ENCODE assay signal across 1 cellular context in genomic region chr18:659597-659996, GRCh38.
TF ChIP-seq lines count a peak whose summit lies in the region.

No MANE protein-coding gene starts in this region.

TF ChIP-seq in IMR-90, 13 proteins besides CTCF, POLR2A, EP300 and RAD21 (continued from another document):
- TF ChIP-seq NFE2L2 (IDR thresholded peaks at IDR 0.05; ENCODE audit: low read depth, low read length): no peak
- TF ChIP-seq CHD1 (IDR thresholded peaks at IDR 0.05; ENCODE audit: low read depth, low read length): no peak
- TF ChIP-seq ELK1 (IDR thresholded peaks at IDR 0.05; ENCODE audit: borderline replicate concordance, low read depth, low read length): no peak
- no peak for TF ChIP-seq RCOR1 (IDR thresholded peaks at IDR 0.05; ENCODE audit: insufficient replicate concordance, low read length)
- no peak for TF ChIP-seq MAFK (IDR thresholded peaks at IDR 0.05; ENCODE audit: low read depth, low read length)
- no peak for TF ChIP-seq USF2 (IDR thresholded peaks at IDR 0.05; ENCODE audit: low read depth, low read length)
- no peak for TF ChIP-seq FOS (IDR thresholded peaks at IDR 0.05; ENCODE audit: low read depth, low read length)
TF ChIP-seq in IMR-90: peak in this region for 0.
